1 cellular context compared by ENCODE assay signal in the genomic region with DNA sequence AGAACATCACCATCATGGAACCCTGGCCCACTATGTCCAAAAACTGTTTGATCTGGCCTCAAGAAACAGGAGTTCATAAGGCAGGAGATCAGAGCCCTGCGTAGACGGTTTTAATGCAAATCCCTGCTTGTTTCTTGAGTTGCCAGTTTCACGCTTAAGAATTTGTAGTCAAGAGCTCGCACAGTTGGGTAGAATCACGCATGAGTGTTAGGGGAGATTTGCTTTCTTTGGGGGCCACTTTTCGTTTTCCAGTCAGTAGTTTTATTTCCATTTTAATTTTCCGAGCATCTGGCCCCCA.
TF ChIP-seq lines count a peak whose summit lies in the region.

No MANE protein-coding gene starts in this region.

TF ChIP-seq in HCT116, 20 proteins besides CTCF, POLR2A, EP300 and RAD21 (continued from another document):
- TF ChIP-seq, protein P1, sequence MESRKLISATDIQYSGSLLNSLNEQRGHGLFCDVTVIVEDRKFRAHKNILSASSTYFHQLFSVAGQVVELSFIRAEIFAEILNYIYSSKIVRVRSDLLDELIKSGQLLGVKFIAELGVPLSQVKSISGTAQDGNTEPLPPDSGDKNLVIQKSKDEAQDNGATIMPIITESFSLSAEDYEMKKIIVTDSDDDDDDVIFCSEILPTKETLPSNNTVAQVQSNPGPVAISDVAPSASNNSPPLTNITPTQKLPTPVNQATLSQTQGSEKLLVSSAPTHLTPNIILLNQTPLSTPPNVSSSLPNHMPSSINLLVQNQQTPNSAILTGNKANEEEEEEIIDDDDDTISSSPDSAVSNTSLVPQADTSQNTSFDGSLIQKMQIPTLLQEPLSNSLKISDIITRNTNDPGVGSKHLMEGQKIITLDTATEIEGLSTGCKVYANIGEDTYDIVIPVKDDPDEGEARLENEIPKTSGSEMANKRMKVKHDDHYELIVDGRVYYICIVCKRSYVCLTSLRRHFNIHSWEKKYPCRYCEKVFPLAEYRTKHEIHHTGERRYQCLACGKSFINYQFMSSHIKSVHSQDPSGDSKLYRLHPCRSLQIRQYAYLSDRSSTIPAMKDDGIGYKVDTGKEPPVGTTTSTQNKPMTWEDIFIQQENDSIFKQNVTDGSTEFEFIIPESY (IDR thresholded peaks at IDR 0.05; ENCODE audit: extremely low read depth, insufficient replicate concordance, low read length), result no peak
- TF ChIP-seq CBX3 (IDR thresholded peaks at IDR 0.05; ENCODE audit: low read depth) (no peak), SRF (IDR thresholded peaks at IDR 0.05; ENCODE audit: low read depth) (no peak), SIN3A (IDR thresholded peaks at IDR 0.05; ENCODE audit: low read depth) (no peak), SP1 (IDR thresholded peaks at IDR 0.05; ENCODE audit: low read depth) (no peak)
- TF ChIP-seq, protein P2, sequence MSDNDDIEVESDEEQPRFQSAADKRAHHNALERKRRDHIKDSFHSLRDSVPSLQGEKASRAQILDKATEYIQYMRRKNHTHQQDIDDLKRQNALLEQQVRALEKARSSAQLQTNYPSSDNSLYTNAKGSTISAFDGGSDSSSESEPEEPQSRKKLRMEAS (IDR thresholded peaks at IDR 0.05), result no peak
